Comparison of ENCODE assay signal across 8 cellular contexts in genomic region chr21:33267250-33267649, GRCh38. TPM values are rescaled to one million over a fixed set of nuclear protein-coding genes. Genes with fewer than 3 reads are reported as not detected.
A peak's percentile ranks its signal among the peaks of the same experiment; 100 is the strongest.
DNase-seq lines count a peak whose midpoint lies in the region; ATAC-seq and TF ChIP-seq lines count a peak whose summit lies in the region.

No MANE protein-coding gene starts in this region.

- no peaks in the 10 kb centered on the region for H3K9me3 Mint-ChIP-seq in activated naive CD4-positive, alpha-beta T cell treated with anti-CD3 and anti-CD28 coated beads, Interleukin-2, amount 50 U/mL, for 24 hours
- no peaks in the 10 kb centered on the region for H3K9me3 Mint-ChIP-seq in type B pancreatic cell

- H3K4me3 Mint-ChIP-seq in activated naive CD4-positive, alpha-beta T cell treated with anti-CD3 and anti-CD28 coated beads, Interleukin-2, amount 50 U/mL, for 24 hours = peak overlapping the region; percentile 98
- peak overlapping the region; percentile 92 for H3K4me3 Mint-ChIP-seq in type B pancreatic cell

- no peaks in the 10 kb centered on the region for H3K9me3 ChIP-seq in lung (ENCODE audit: control insufficient read depth in 2 of 2, insufficient read depth in 1 of 2, low read length in 1 of 2)

- H3K4me1 ChIP-seq in lung (ENCODE audit: control insufficient read depth in 2 of 2, insufficient read depth in 2 of 2, low read length in 2 of 2) = peaks cover 0 to 8% of the 10 kb centered on the region in 2 donors

- H3K27ac ChIP-seq in angular gyrus (ENCODE audit: low read depth, low read length) (peak overlapping the region; percentile 13), lung (ENCODE audit: low read depth in 1 of 2, low read length in 1 of 2) (peak overlapping the region in 1 of 2 donors; percentile 97)

- TF ChIP-seq CTCF in lung (IDR thresholded peaks at IDR 0.05; ENCODE audit: control extremely low read depth, extremely low read depth) = no peak
- no peak for TF ChIP-seq CTCF in type B pancreatic cell (conservative IDR thresholded peaks at IDR 0.05)

- peak overlapping the region; percentile 81 for H3K4me3 ChIP-seq in lung

- peaks cover 18% of the 10 kb centered on the region for H3K36me3 Mint-ChIP-seq in activated naive CD4-positive, alpha-beta T cell treated with anti-CD3 and anti-CD28 coated beads, Interleukin-2, amount 50 U/mL, for 24 hours
- H3K36me3 Mint-ChIP-seq in type B pancreatic cell = peaks cover 16% of the 10 kb centered on the region

- H3K27me3 ChIP-seq in lung (ENCODE audit: control insufficient read depth, insufficient read depth) = no peaks in the 10 kb centered on the region

- no peak for DNase-seq in activated naive CD4-positive, alpha-beta T cell (lab: John Stamatoyannopoulos, UW)
- no peak for DNase-seq in lung (ENCODE audit: low spot score)
- no peak for DNase-seq in type B pancreatic cell (ENCODE audit: extremely low spot score, unreplicated experiment)
- no peak for DNase-seq in ureter (ENCODE audit: low spot score)
- DNase-seq in foreskin melanocyte = no peak
- DNase-seq in SHP77 treated with DMSO at 0.1 percent for 48 hours (lab: John Stamatoyannopoulos, UW) = no peak

- no peaks in the 10 kb centered on the region for H3K27me3 Mint-ChIP-seq in activated naive CD4-positive, alpha-beta T cell treated with anti-CD3 and anti-CD28 coated beads, Interleukin-2, amount 50 U/mL, for 24 hours
- H3K27me3 Mint-ChIP-seq in type B pancreatic cell = no peaks in the 10 kb centered on the region

- H3K27ac Mint-ChIP-seq in activated naive CD4-positive, alpha-beta T cell treated with anti-CD3 and anti-CD28 coated beads, Interleukin-2, amount 50 U/mL, for 24 hours = peak overlapping the region; percentile 94
- peak overlapping the region; percentile 73 for H3K27ac Mint-ChIP-seq in type B pancreatic cell

- whole genome bisulfite sequencing in lung, 2 donors = 78 to 79% methylated on average over 7 of the region's 7 CpGs

- no peak for ATAC-seq in lung (ENCODE audit: insufficient read depth, low FRiP score)

- H3K4me1 Mint-ChIP-seq in activated naive CD4-positive, alpha-beta T cell treated with anti-CD3 and anti-CD28 coated beads, Interleukin-2, amount 50 U/mL, for 24 hours = peaks cover 59% of the 10 kb centered on the region
- peaks cover 23% of the 10 kb centered on the region for H3K4me1 Mint-ChIP-seq in type B pancreatic cell (ENCODE audit: unreplicated experiment)

- H3K36me3 ChIP-seq in lung (ENCODE audit: control insufficient read depth in 2 of 2, insufficient read depth in 2 of 2, low read length in 2 of 2) = peaks cover 4 to 23% of the 10 kb centered on the region in 2 donors

RNA-seq across cellular contexts. Expression of gene IL10RB, which starts 1.1 kb away (rescaled TPM):
- total RNA-seq in lung (10 to 100 TPM; 38.8 to 47.1 TPM), type B pancreatic cell (ENCODE audit: low replicate concordance) (13.8 and 19.1 TPM in 2 replicates), ureter (32.9 TPM)
- polyA plus RNA-seq in lung = 10 to 100 TPM; 26.7 to 89.1 TPM

RNA-seq across cellular contexts. Expression of gene IFNAR2, which starts 37.5 kb away (rescaled TPM):
- total RNA-seq in lung = 10 to 100 TPM; 22.6 to 38.4 TPM
- polyA plus RNA-seq in lung = 10 to 100 TPM; 21.4 to 32.4 TPM
- total RNA-seq in type B pancreatic cell (ENCODE audit: low replicate concordance) = 11.0 and 17.0 TPM in 2 replicates
- 55.2 TPM for total RNA-seq in ureter

RNA-seq across cellular contexts. Expression of gene IFNAR1, which starts 57.5 kb away (rescaled TPM):
- total RNA-seq in lung (10 to 100 TPM; 48.1 to 58.7 TPM), type B pancreatic cell (ENCODE audit: low replicate concordance) (26.4 and 28.6 TPM in 2 replicates), ureter (48.7 TPM)
- polyA plus RNA-seq in lung = 10 to 100 TPM; 14.3 to 54.8 TPM
